Comparison of ENCODE assay signal across 16 cellular contexts in genomic region chr6:37713529-37714119, GRCh38. TPM values are rescaled to one million over a fixed set of nuclear protein-coding genes. Genes with fewer than 3 reads are reported as not detected.
DNase-seq lines count a peak whose midpoint lies in the region; ATAC-seq and TF ChIP-seq lines count a peak whose summit lies in the region.
"Had no signal": no experiment of that assay in that cellular context is flagged by ENCODE, and none has a peak within 500 bp of the region (broad histone marks: within the 10 kb centered on the region; RNA-seq: fewer than 3 reads in every experiment).

No MANE protein-coding gene starts in this region.

- no peak for ATAC-seq in GM19324 (IDR thresholded peaks at IDR 0.05; ENCODE audit: low FRiP score, unreplicated experiment)
- ATAC-seq: stimulated activated naive B cell treated with anti-CD40 and anti-IgM and Interleukin-4, amounts not matched to agents 10 μg/mL and 1 μg/mL and 100 μg/mL, for 72 hours had no signal

- H3K27me3 ChIP-seq in smooth muscle cell (ENCODE audit: low read depth) = no peaks in the 10 kb centered on the region

- in situ Hi-C loops in SK-MEL-5 (cut with HindIII; ENCODE audit: low pct_unique_long_range_greater_than_20kb, low sequenced_read_pairs) = no loop called here

- H3K4me3 ChIP-seq in smooth muscle cell = no peak overlapping the region
- H3K4me3 ChIP-seq: coronary artery had no signal

- H3K36me3 ChIP-seq in smooth muscle cell (ENCODE audit: low read depth) = no peaks in the 10 kb centered on the region

- no peak for TF ChIP-seq CTCF in smooth muscle cell (IDR thresholded peaks at IDR 0.05; ENCODE audit: borderline replicate concordance, insufficient read depth, poor library complexity, severe bottlenecking)

- peak overlapping the region; percentile 65 for H3K4me2 ChIP-seq in smooth muscle cell

- 23% methylated on average over 5 of the region's 5 CpGs for WGBS in smooth muscle cell (ENCODE audit: low lambda C conversion rate)

- H2AFZ ChIP-seq in smooth muscle cell (ENCODE audit: low read depth) = no peak overlapping the region
- H2AFZ ChIP-seq: parathyroid adenoma had no signal

- H3F3A ChIP-seq in smooth muscle cell (ENCODE audit: low read depth) = peaks cover 11% of the 10 kb centered on the region

- DNase-seq in HCEC 1CT (peak; percentile 67), SK-MEL-5 (ENCODE audit: low read depth, low spot score) (peak; percentile 35), fibroblast of peridontal ligament (ENCODE audit: extremely low read depth) (peak; percentile 61), smooth muscle cell (lab: John Stamatoyannopoulos, UW; ENCODE audit: unreplicated experiment) (peak; percentile 32), substantia nigra (lab: John Stamatoyannopoulos, UW) (no peak)
- DNase-seq in stimulated activated CD8-positive, alpha-beta memory T cell treated with anti-CD3 and anti-CD28 coated beads, Interleukin-4, amount 100 ng/mL, for 48 hours = no peak
- DNase-seq: activated CD4-positive, alpha-beta T cell treated with anti-CD3 and anti-CD28 coated beads, Interleukin-2, amount 50 U/mL, for 4 hours; activated gamma-delta T cell treated with Interleukin-2 at 50 U/mL for 16 hours; DMS53; NCI-H1092; NCI-H748 treated with DMSO at 0.1 percent for 48 hours; stimulated activated CD4-positive, alpha-beta T cell treated with anti-CD3 and anti-CD28 coated beads, Interleukin-1b, Interleukin-23, amount 100 ng/mL, for 48 hours; stimulated activated naive B cell treated with anti-CD40 and anti-IgM and Interleukin-4, amounts not matched to agents 10 μg/mL and 1 μg/mL and 100 μg/mL, for 72 hours had no signal

- no peaks in the 10 kb centered on the region for H3K9me3 ChIP-seq in smooth muscle cell (replicated peaks; ENCODE audit: low read depth)

- H3K27ac ChIP-seq in smooth muscle cell (ENCODE audit: low read depth) (peak overlapping the region; percentile 84), substantia nigra (ENCODE audit: low read depth, low read length, poor library complexity, severe bottlenecking) (no peak overlapping the region)
- H3K27ac ChIP-seq: parathyroid adenoma had no signal

- H3K9ac ChIP-seq in smooth muscle cell (ENCODE audit: low read depth) = peak overlapping the region; percentile 49
- H3K9ac ChIP-seq: parathyroid adenoma had no signal

- H3K4me1 ChIP-seq in smooth muscle cell (ENCODE audit: low read depth) = peaks cover 3% of the 10 kb centered on the region
- H3K4me1 ChIP-seq: parathyroid adenoma had no signal

- no peaks in the 10 kb centered on the region for H4K20me1 ChIP-seq in smooth muscle cell (ENCODE audit: low read depth)

- no peaks in the 10 kb centered on the region for H3K79me2 ChIP-seq in smooth muscle cell (ENCODE audit: low read depth)
- H3K79me2 ChIP-seq: parathyroid adenoma had no signal

RNA-seq across cellular contexts. Expression of gene MDGA1, which starts 15.9 kb away (rescaled TPM):
- total RNA-seq in SK-MEL-5 (2014; rRNA removed; shearing (Covaris generic)) = 4.8 and 5.7 TPM in 2 replicates
- polyA plus RNA-seq in SK-MEL-5 (2015; cell fraction: cytosol; rRNA removed) = 8.0 and 10.4 TPM in 2 replicates
- 19.4 and 24.8 TPM in 2 replicates for polyA plus RNA-seq in SK-MEL-5 (2015; cell fraction: nucleus; rRNA removed)
- total RNA-seq in smooth muscle cell = 5.7 and 12.5 TPM in 2 replicates
- polyA plus RNA-seq in smooth muscle cell = 1.5 and 2.4 TPM in 2 replicates

Comparison
In these comparisons a context has a peak if more than half of its experiments do, and no peak if none do; other contexts are left out.
1. DNase-seq: peak in HCEC 1CT (single experiment), SK-MEL-5 (single experiment), fibroblast of peridontal ligament (single experiment) and smooth muscle cell (single experiment); none in substantia nigra (0 of 49) and stimulated activated CD8-positive, alpha-beta memory T cell treated with anti-CD3 and anti-CD28 coated beads, Interleukin-4, amount 100 ng/mL, for 48 hours (single experiment).